In the genomic region with DNA sequence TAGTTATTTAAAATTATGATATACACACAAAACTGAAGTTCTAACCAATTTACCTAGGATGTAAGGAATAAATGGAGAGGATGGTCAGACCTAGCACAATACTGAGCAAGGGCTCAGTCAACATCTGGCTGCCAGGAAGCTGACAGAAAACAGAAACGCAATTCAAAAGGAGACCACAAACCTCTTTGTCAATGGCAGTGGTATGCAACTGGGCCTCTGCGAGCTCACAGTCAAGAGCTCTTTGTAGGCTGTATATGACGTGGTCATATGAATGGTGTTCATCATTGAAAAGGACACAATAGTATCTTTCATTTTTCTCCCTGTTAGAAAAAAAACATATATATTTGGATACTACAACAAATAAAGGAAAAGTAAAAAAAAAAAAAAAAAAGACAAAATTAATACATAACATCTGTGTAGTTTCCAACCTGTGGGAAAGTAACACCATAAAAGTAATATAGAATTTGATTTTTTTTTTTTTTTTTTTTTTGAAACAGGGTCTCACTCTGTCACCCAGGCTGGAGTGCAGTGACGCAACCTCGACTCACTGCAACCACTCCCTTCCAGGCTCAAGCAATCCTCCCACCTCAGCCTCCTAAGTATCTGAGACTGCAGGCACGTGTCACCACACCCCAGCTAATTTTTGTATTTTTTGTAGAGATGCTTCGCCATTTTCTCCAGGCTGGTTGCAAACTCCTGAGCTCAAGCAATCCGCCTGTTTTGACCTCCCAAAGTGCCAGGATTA, we compare ENCODE assay signal across 11 cellular contexts. TPM values are rescaled to one million over a fixed set of nuclear protein-coding genes. Genes with fewer than 3 reads are reported as not detected.
DNase-seq lines count a peak whose midpoint lies in the region; ATAC-seq and TF ChIP-seq lines count a peak whose summit lies in the region.
"Had no signal": no experiment of that assay in that cellular context is flagged by ENCODE, and none has a peak within 500 bp of the region (broad histone marks: within the 10 kb centered on the region; RNA-seq: fewer than 3 reads in every experiment).

No MANE protein-coding gene starts in this region.

- peaks cover 74% of the 10 kb centered on the region for H3K36me3 Mint-ChIP-seq in activated CD4-positive, alpha-beta memory T cell treated with anti-CD3 and anti-CD28 coated beads, Interleukin-2, amount 10 ng/mL, durations not matched to agents 7 days and 5 days (ENCODE audit: low read depth)

- no peaks in the 10 kb centered on the region for H3K4me1 ChIP-seq in colonic mucosa

- DNase-seq in Ammon's horn (ENCODE audit: low spot score) (peak; percentile 70), GM12865 (ENCODE audit: low read depth) (peak; percentile 58), foreskin melanocyte (peak; percentile 98), OCI-M1 (lab: John Stamatoyannopoulos, UW) (no peak), colonic mucosa (no peak)
- peak; percentile 37 for DNase-seq in activated CD4-positive, alpha-beta memory T cell treated with anti-CD3 and anti-CD28 coated beads, Interleukin-2, amount 10 ng/mL, durations not matched to agents 7 days and 5 days
- DNase-seq in activated effector memory CD4-positive, alpha-beta T cell treated with anti-CD3 and anti-CD28 coated beads, Interleukin-2, amount 50 U/mL, for 16 hours: no peak
- DNase-seq: DMS53, NCI-H526 treated with DMSO at 0.1 percent for 48 hours had no signal

- H3K27ac ChIP-seq in colonic mucosa: no peak overlapping the region

- no peak overlapping the region for H3K27ac Mint-ChIP-seq in activated CD4-positive, alpha-beta memory T cell treated with anti-CD3 and anti-CD28 coated beads, Interleukin-2, amount 10 ng/mL, durations not matched to agents 7 days and 5 days
- H3K27ac Mint-ChIP-seq: dendritic cell treated with granulocyte-macrophage colony-stimulating factor and Interleukin-4, amounts not matched to agents 40 ng/mL and 50 ng/mL, for 4 days had no signal

- POLR2A ChIA-PET in activated CD4-positive, alpha-beta memory T cell treated with anti-CD3 and anti-CD28 coated beads, Interleukin-2, amount 10 ng/mL, durations not matched to agents 7 days and 5 days (lab: Charles Lee): no interaction called here

- H3K9me3 Mint-ChIP-seq in activated CD4-positive, alpha-beta memory T cell treated with anti-CD3 and anti-CD28 coated beads, Interleukin-2, amount 10 ng/mL, durations not matched to agents 7 days and 5 days: no peaks in the 10 kb centered on the region
- H3K9me3 Mint-ChIP-seq: dendritic cell treated with granulocyte-macrophage colony-stimulating factor and Interleukin-4, amounts not matched to agents 40 ng/mL and 50 ng/mL, for 4 days had no signal

- H3K4me3 ChIP-seq in GM12865 (ENCODE audit: low read depth, low read length): no peak overlapping the region
- H3K4me3 ChIP-seq in colonic mucosa: no peak overlapping the region

- H3K4me3 Mint-ChIP-seq in activated CD4-positive, alpha-beta memory T cell treated with anti-CD3 and anti-CD28 coated beads, Interleukin-2, amount 10 ng/mL, durations not matched to agents 7 days and 5 days: no peak overlapping the region
- H3K4me3 Mint-ChIP-seq: dendritic cell treated with granulocyte-macrophage colony-stimulating factor and Interleukin-4, amounts not matched to agents 40 ng/mL and 50 ng/mL, for 4 days had no signal

- H3K27me3 ChIP-seq in colonic mucosa: no peaks in the 10 kb centered on the region

- CTCF ChIA-PET in activated CD4-positive, alpha-beta memory T cell treated with anti-CD3 and anti-CD28 coated beads, Interleukin-2, amount 10 ng/mL, durations not matched to agents 7 days and 5 days (lab: Charles Lee): interaction anchor here (0.7 kb wide), 1 partner anchor 15 kb away, joined by 4 read pairs; no protein-coding TSS in a partner anchor

- no peaks in the 10 kb centered on the region for H3K9me3 ChIP-seq in colonic mucosa

- no peak for TF ChIP-seq CTCF in GM12865 (IDR thresholded peaks at IDR 0.05; ENCODE audit: insufficient read depth, low read depth, low read length, missing control alignments)
- no peak for TF ChIP-seq CTCF in colonic mucosa (IDR thresholded peaks at IDR 0.05)

- peaks cover 12% of the 10 kb centered on the region for H3K4me1 Mint-ChIP-seq in activated CD4-positive, alpha-beta memory T cell treated with anti-CD3 and anti-CD28 coated beads, Interleukin-2, amount 10 ng/mL, durations not matched to agents 7 days and 5 days

- H3K27me3 Mint-ChIP-seq in activated CD4-positive, alpha-beta memory T cell treated with anti-CD3 and anti-CD28 coated beads, Interleukin-2, amount 10 ng/mL, durations not matched to agents 7 days and 5 days: no peaks in the 10 kb centered on the region
- H3K27me3 Mint-ChIP-seq: dendritic cell treated with granulocyte-macrophage colony-stimulating factor and Interleukin-4, amounts not matched to agents 40 ng/mL and 50 ng/mL, for 4 days had no signal

- no peaks in the 10 kb centered on the region for H3K36me3 ChIP-seq in colonic mucosa

- no peak overlapping the region for H3K9ac ChIP-seq in colonic mucosa (ENCODE audit: low read depth in 2 of 2, low read length in 2 of 2)

- intact Hi-C loops in colonic mucosa (cut with DNase I): no loop called here

- no peak for ATAC-seq in GM21515 (IDR thresholded peaks at IDR 0.05; ENCODE audit: unreplicated experiment)

RNA-seq across cellular contexts. Expression of a gene that starts 37.9 kb away (rescaled TPM):
- 10 to 100 TPM; 41.8 to 42.4 TPM for total RNA-seq in activated CD4-positive, alpha-beta memory T cell treated with anti-CD3 and anti-CD28 coated beads, Interleukin-2, amount 10 ng/mL, durations not matched to agents 7 days and 5 days
- 10 to 100 TPM; 21.4 to 26.2 TPM for total RNA-seq in colonic mucosa

Comparison
In these comparisons a context has a peak if more than half of its experiments do, and no peak if none do; other contexts are left out.
1. DNase-seq: peak in Ammon's horn (single experiment), GM12865 (single experiment), activated CD4-positive, alpha-beta memory T cell treated with anti-CD3 and anti-CD28 coated beads, Interleukin-2, amount 10 ng/mL, durations not matched to agents 7 days and 5 days (single experiment) and foreskin melanocyte (single experiment); none in activated effector memory CD4-positive, alpha-beta T cell treated with anti-CD3 and anti-CD28 coated beads, Interleukin-2, amount 50 U/mL, for 16 hours (single experiment), OCI-M1 (single experiment) and colonic mucosa (single experiment).